Comparison of ENCODE assay signal across 24 cellular contexts in genomic region chr22:19580291-19580890, GRCh38. TPM values are rescaled to one million over a fixed set of nuclear protein-coding genes. Genes with fewer than 3 reads are reported as not detected.
A peak's percentile ranks its signal among the peaks of the same experiment; 100 is the strongest.
DNase-seq lines count a peak whose midpoint lies in the region; ATAC-seq and TF ChIP-seq lines count a peak whose summit lies in the region.
"Had no signal": no experiment of that assay in that cellular context is flagged by ENCODE, and none has a peak within 500 bp of the region (broad histone marks: within the 10 kb centered on the region; RNA-seq: fewer than 3 reads in every experiment).

No MANE protein-coding gene starts in this region.

- H3K36me3 ChIP-seq in Loucy (ENCODE audit: insufficient read depth, low read length): no peaks in the 10 kb centered on the region
- H3K36me3 ChIP-seq: esophagus muscularis mucosa, gastroesophageal sphincter, pancreas, right lobe of liver had no signal

- no peak overlapping the region for H2AFZ ChIP-seq in Loucy (ENCODE audit: low read length)

- peaks cover 42% of the 10 kb centered on the region for H3K4me1 Mint-ChIP-seq in activated naive CD4-positive, alpha-beta T cell treated with anti-CD3 and anti-CD28 coated beads for 36 hours (ENCODE audit: low read depth)
- peaks cover 30% of the 10 kb centered on the region for H3K4me1 Mint-ChIP-seq in activated T-helper 17 cell treated with anti-CD3 and anti-CD28 coated beads, Interleukin-2, amount 50 U/mL, for 72 hours
- peaks cover 27 to 32% of the 10 kb centered on the region in 2 donors for H3K4me1 Mint-ChIP-seq in natural killer cell treated with Interleukin-12 subunit alpha and Interleukin-12 subunit beta and Interleukin-15 and Interleukin-18, amount 100 ng/mL, for 72 hours (ENCODE audit: low read depth in 2 of 2)

- H3K4me1 ChIP-seq in Loucy (ENCODE audit: insufficient read depth, low read length, poor library complexity, severe bottlenecking): peaks cover 53% of the 10 kb centered on the region
- H3K4me1 ChIP-seq: gastroesophageal sphincter, pancreas, right lobe of liver had no signal

- H3K36me3 Mint-ChIP-seq in activated naive CD4-positive, alpha-beta T cell treated with anti-CD3 and anti-CD28 coated beads for 36 hours (ENCODE audit: low read depth): no peaks in the 10 kb centered on the region
- H3K36me3 Mint-ChIP-seq in activated T-helper 17 cell treated with anti-CD3 and anti-CD28 coated beads, Interleukin-2, amount 50 U/mL, for 72 hours (ENCODE audit: low read depth): no peaks in the 10 kb centered on the region
- H3K36me3 Mint-ChIP-seq in natural killer cell treated with Interleukin-12 subunit alpha and Interleukin-12 subunit beta and Interleukin-15 and Interleukin-18, amount 100 ng/mL, for 72 hours: no peaks in the 10 kb centered on the region
- H3K36me3 Mint-ChIP-seq: memory B cell, WTC11 had no signal

- CTCF ChIA-PET in activated naive CD4-positive, alpha-beta T cell treated with anti-CD3 and anti-CD28 coated beads for 36 hours (lab: Charles Lee): no interaction called here

- TF ChIP-seq CTCF in Loucy (conservative IDR thresholded peaks at IDR 0.05; ENCODE audit: low read length): no peak

- no peaks in the 10 kb centered on the region for H3K9me2 ChIP-seq in Loucy (replicated peaks; ENCODE audit: low read depth, low read length)

- no peaks in the 10 kb centered on the region for H4K20me1 ChIP-seq in Loucy (ENCODE audit: insufficient read depth, low read length, poor library complexity, severe bottlenecking)

- H3K27me3 Mint-ChIP-seq in activated naive CD4-positive, alpha-beta T cell treated with anti-CD3 and anti-CD28 coated beads for 36 hours (ENCODE audit: low read depth): no peaks in the 10 kb centered on the region
- H3K27me3 Mint-ChIP-seq in activated T-helper 17 cell treated with anti-CD3 and anti-CD28 coated beads, Interleukin-2, amount 50 U/mL, for 72 hours: no peaks in the 10 kb centered on the region
- no peaks in the 10 kb centered on the region for H3K27me3 Mint-ChIP-seq in natural killer cell treated with Interleukin-12 subunit alpha and Interleukin-12 subunit beta and Interleukin-15 and Interleukin-18, amount 100 ng/mL, for 72 hours

- peak overlapping the region; percentile 74 for H3K27ac Mint-ChIP-seq in activated naive CD4-positive, alpha-beta T cell treated with anti-CD3 and anti-CD28 coated beads for 36 hours
- peak overlapping the region; percentile 69 for H3K27ac Mint-ChIP-seq in activated T-helper 17 cell treated with anti-CD3 and anti-CD28 coated beads, Interleukin-2, amount 50 U/mL, for 72 hours
- H3K27ac Mint-ChIP-seq in natural killer cell treated with Interleukin-12 subunit alpha and Interleukin-12 subunit beta and Interleukin-15 and Interleukin-18, amount 100 ng/mL, for 72 hours: peak overlapping the region; percentile 47 to 71
- H3K27ac Mint-ChIP-seq: memory B cell, WTC11 had no signal

- ATAC-seq in activated T-helper 17 cell treated with anti-CD3 and anti-CD28 coated beads, Interleukin-2, amount 50 U/mL, for 72 hours (replicated peaks): no peak
- ATAC-seq in natural killer cell treated with Interleukin-12 subunit alpha and Interleukin-12 subunit beta and Interleukin-15 and Interleukin-18, amount 100 ng/mL, for 72 hours: no peak
- ATAC-seq in HG03469 (IDR thresholded peaks at IDR 0.05; ENCODE audit: unreplicated experiment): no peak
- ATAC-seq: HepG2, pancreas had no signal

- no peaks in the 10 kb centered on the region for H3K79me2 ChIP-seq in Loucy (ENCODE audit: insufficient read depth, low read length)

- H3K9me3 Mint-ChIP-seq in activated naive CD4-positive, alpha-beta T cell treated with anti-CD3 and anti-CD28 coated beads for 36 hours: no peaks in the 10 kb centered on the region
- no peaks in the 10 kb centered on the region for H3K9me3 Mint-ChIP-seq in activated T-helper 17 cell treated with anti-CD3 and anti-CD28 coated beads, Interleukin-2, amount 50 U/mL, for 72 hours
- H3K9me3 Mint-ChIP-seq in natural killer cell treated with Interleukin-12 subunit alpha and Interleukin-12 subunit beta and Interleukin-15 and Interleukin-18, amount 100 ng/mL, for 72 hours: no peaks in the 10 kb centered on the region
- H3K9me3 Mint-ChIP-seq: memory B cell, WTC11 had no signal

- peak overlapping the region; percentile 63 for H3K4me3 ChIP-seq in Loucy (ENCODE audit: low read length, poor library complexity, severe bottlenecking)
- H3K4me3 ChIP-seq: esophagus muscularis mucosa, gastroesophageal sphincter, pancreas, right lobe of liver had no signal

- H3K27me3 ChIP-seq in Loucy (ENCODE audit: insufficient read depth, low read length, poor library complexity, severe bottlenecking): no peaks in the 10 kb centered on the region
- H3K27me3 ChIP-seq: pancreas, right lobe of liver had no signal

- H3K9ac ChIP-seq in Loucy (ENCODE audit: low read depth, low read length, poor library complexity, severe bottlenecking): peak overlapping the region; percentile 84

- H3K4me3 Mint-ChIP-seq in activated naive CD4-positive, alpha-beta T cell treated with anti-CD3 and anti-CD28 coated beads for 36 hours: no peak overlapping the region
- H3K4me3 Mint-ChIP-seq in activated T-helper 17 cell treated with anti-CD3 and anti-CD28 coated beads, Interleukin-2, amount 50 U/mL, for 72 hours: peak overlapping the region; percentile 79
- peak overlapping the region; percentile 33 for H3K4me3 Mint-ChIP-seq in natural killer cell treated with Interleukin-12 subunit alpha and Interleukin-12 subunit beta and Interleukin-15 and Interleukin-18, amount 100 ng/mL, for 72 hours
- H3K4me3 Mint-ChIP-seq: memory B cell, WTC11 had no signal

- DNase-seq in activated naive CD4-positive, alpha-beta T cell treated with anti-CD3 and anti-CD28 coated beads for 36 hours: no peak
- no peak for DNase-seq in activated naive CD4-positive, alpha-beta T cell treated with anti-CD3 and anti-CD28 coated beads, Interleukin-2, amount 50 U/mL, for 16 hours
- no peak for DNase-seq in natural killer cell treated with Interleukin-12 subunit alpha and Interleukin-12 subunit beta and Interleukin-15 and Interleukin-18, amount 100 ng/mL, for 72 hours (ENCODE audit: low spot score)
- DNase-seq in NCI-H510A (lab: John Stamatoyannopoulos, UW) (no peak), putamen (ENCODE audit: low spot score) (no peak)
- DNase-seq: C1 segment of cervical spinal cord; effector CD4-positive, alpha-beta T cell; HCEC 1CT; kidney glomerular epithelial cell; NCI-H1436 treated with DMSO at 0.1 percent for 48 hours; NCI-H524 treated with DMSO at 0.1 percent for 48 hours; pancreas; right lobe of liver had no signal

- H3F3A ChIP-seq in Loucy (ENCODE audit: low read depth): peaks cover 19% of the 10 kb centered on the region

- intact Hi-C loops in activated naive CD4-positive, alpha-beta T cell treated with anti-CD3 and anti-CD28 coated beads for 36 hours (cut with micrococcal nuclease): loop anchor here (1.0 kb wide), 1 partner anchor 17 kb away; no protein-coding TSS in a partner anchor

- no peaks in the 10 kb centered on the region for H3K9me3 ChIP-seq in Loucy (ENCODE audit: insufficient read depth, low read depth, low read length)
- H3K9me3 ChIP-seq: esophagus muscularis mucosa, gastroesophageal sphincter, pancreas, right lobe of liver had no signal

- peak overlapping the region; percentile 78 for H3K4me2 ChIP-seq in Loucy (ENCODE audit: low read depth, low read length, poor library complexity, severe bottlenecking)

RNA-seq across cellular contexts. Expression of gene CLDN5, which starts 56.2 kb away (rescaled TPM):
- under 1 TPM in 1 of 2 experiments, not detected in 1; 0.21 TPM for total RNA-seq in activated naive CD4-positive, alpha-beta T cell treated with anti-CD3 and anti-CD28 coated beads for 36 hours
- total RNA-seq in activated T-helper 17 cell treated with anti-CD3 and anti-CD28 coated beads, Interleukin-2, amount 50 U/mL, for 72 hours: under 1 TPM in 1 of 2 donors, not detected in 1; 0.13 TPM
- not detected for total RNA-seq in natural killer cell treated with Interleukin-12 subunit alpha and Interleukin-12 subunit beta and Interleukin-15 and Interleukin-18, amount 100 ng/mL, for 72 hours
- total RNA-seq: chondrocyte, G401, HepG2, MCF 10A had no signal
